In the genomic region with DNA sequence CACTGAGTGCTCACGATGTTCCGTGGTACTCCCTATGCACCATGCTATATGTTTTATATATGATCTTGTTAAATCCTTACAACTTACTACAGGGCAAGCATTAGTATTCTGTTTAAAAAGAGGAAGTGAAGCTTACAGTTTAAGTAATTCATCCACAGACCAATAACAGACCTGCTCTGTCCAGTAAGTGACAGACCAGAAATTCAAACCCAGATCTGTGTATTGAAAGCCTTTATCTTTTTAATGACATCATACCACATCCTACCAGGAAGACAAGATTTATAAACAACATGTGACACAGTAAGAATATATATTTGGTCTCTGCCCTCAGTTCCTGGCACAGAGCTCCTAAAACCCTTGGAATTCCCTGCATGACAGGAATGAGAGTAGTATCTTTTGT, we compare ENCODE assay signal across 12 cellular contexts.
A peak's percentile ranks its signal among the peaks of the same experiment; 100 is the strongest.
DNase-seq lines count a peak whose midpoint lies in the region; ATAC-seq and TF ChIP-seq lines count a peak whose summit lies in the region.
"Had no signal": no experiment of that assay in that cellular context is flagged by ENCODE, and none has a peak within 500 bp of the region (broad histone marks: within the 10 kb centered on the region; RNA-seq: fewer than 3 reads in every experiment).

No MANE protein-coding gene starts in this region.

- 37% methylated on average over 2 of the region's 2 CpGs for WGBS in smooth muscle cell (ENCODE audit: low lambda C conversion rate)
- WGBS in aorta, 2 donors, result 81 to 86% methylated on average over 2 of the region's 2 CpGs

- no peak overlapping the region for H3K4me2 ChIP-seq in smooth muscle cell

- H3K36me3 ChIP-seq in smooth muscle cell (ENCODE audit: low read depth), result peaks cover 7% of the 10 kb centered on the region
- no peaks in the 10 kb centered on the region for H3K36me3 ChIP-seq in aorta (ENCODE audit: control insufficient read depth in 1 of 2, insufficient read depth in 2 of 2, low read length in 1 of 2)
- H3K36me3 ChIP-seq: SJSA1, tibial nerve had no signal

- peaks cover 9% of the 10 kb centered on the region for H4K20me1 ChIP-seq in smooth muscle cell (ENCODE audit: low read depth)

- H2AFZ ChIP-seq in smooth muscle cell (ENCODE audit: low read depth), result no peak overlapping the region

- no peak overlapping the region for H3K9ac ChIP-seq in smooth muscle cell (ENCODE audit: low read depth)

- TF ChIP-seq CTCF in smooth muscle cell (IDR thresholded peaks at IDR 0.05; ENCODE audit: borderline replicate concordance, insufficient read depth, poor library complexity, severe bottlenecking), result no peak

- ATAC-seq in GM19351 (IDR thresholded peaks at IDR 0.05; ENCODE audit: unreplicated experiment) (peak; percentile 97), HG02763 (IDR thresholded peaks at IDR 0.05; ENCODE audit: unreplicated experiment) (peak; percentile 90), aorta (ENCODE audit: low FRiP score) (no peak)
- ATAC-seq: activated CD8-positive, alpha-beta memory T cell treated with anti-CD3 and anti-CD28 coated beads, Interleukin-2, amount 10 ng/mL, durations not matched to agents 7 days and 5 days had no signal

- H3K9me3 ChIP-seq in smooth muscle cell (replicated peaks; ENCODE audit: low read depth) (no peaks in the 10 kb centered on the region), aorta (ENCODE audit: control insufficient read depth, low read length) (no peaks in the 10 kb centered on the region)
- H3K9me3 ChIP-seq: SJSA1, tibial nerve had no signal

- H3K4me3 ChIP-seq in smooth muscle cell, result no peak overlapping the region
- no peak overlapping the region for H3K4me3 ChIP-seq in aorta (ENCODE audit: low read length in 2 of 2)
- H3K4me3 ChIP-seq: SJSA1, tibial nerve had no signal

- DNase-seq in Kasumi-1 (lab: John Stamatoyannopoulos, UW) (peak; percentile 36 to 58), smooth muscle cell (lab: John Stamatoyannopoulos, UW; ENCODE audit: unreplicated experiment) (no peak), aorta (no peak), cortex of kidney (lab: John Stamatoyannopoulos, UW) (no peak), UCSD-AML1 (lab: John Stamatoyannopoulos, UW; ENCODE audit: unreplicated experiment) (no peak)
- no peak for DNase-seq in stimulated activated CD4-positive, alpha-beta T cell treated with anti-CD3 and anti-CD28 coated beads, Interleukin-1b, Interleukin-23, amount 100 ng/mL, for 48 hours
- DNase-seq: activated CD8-positive, alpha-beta memory T cell treated with anti-CD3 and anti-CD28 coated beads, Interleukin-2, amount 10 ng/mL, durations not matched to agents 7 days and 5 days; NCI-H2107 had no signal

- H3K27me3 ChIP-seq in smooth muscle cell (ENCODE audit: low read depth) (no peaks in the 10 kb centered on the region), aorta (ENCODE audit: control insufficient read depth in 1 of 2, insufficient read depth in 2 of 2, low read length in 1 of 2) (no peaks in the 10 kb centered on the region)
- H3K27me3 ChIP-seq: SJSA1, tibial nerve had no signal

- intact Hi-C loops in aorta (cut with DNase I), result no loop called here

- H3K4me1 ChIP-seq in smooth muscle cell (ENCODE audit: low read depth) (peaks cover 11% of the 10 kb centered on the region), aorta (ENCODE audit: control insufficient read depth in 1 of 2, insufficient read depth in 2 of 2, low read length in 2 of 2) (no peaks in the 10 kb centered on the region)

- H3K79me2 ChIP-seq in smooth muscle cell (ENCODE audit: low read depth), result no peaks in the 10 kb centered on the region

- H3F3A ChIP-seq in smooth muscle cell (ENCODE audit: low read depth), result peaks cover 19% of the 10 kb centered on the region

- H3K27ac ChIP-seq in smooth muscle cell (ENCODE audit: low read depth) (peak overlapping the region; percentile 30), aorta (ENCODE audit: low read depth in 1 of 2, low read length in 2 of 2) (no peak overlapping the region)
- H3K27ac ChIP-seq: SJSA1, tibial nerve had no signal

Comparison
In these comparisons a context has a peak if more than half of its experiments do, and no peak if none do; other contexts are left out.
1. DNase-seq: peak in Kasumi-1 (2 of 2); none in smooth muscle cell (single experiment), stimulated activated CD4-positive, alpha-beta T cell treated with anti-CD3 and anti-CD28 coated beads, Interleukin-1b, Interleukin-23, amount 100 ng/mL, for 48 hours (single experiment), aorta (0 of 2), cortex of kidney (single experiment) and UCSD-AML1 (single experiment).